12 cellular contexts compared by ENCODE assay signal in the genomic region with DNA sequence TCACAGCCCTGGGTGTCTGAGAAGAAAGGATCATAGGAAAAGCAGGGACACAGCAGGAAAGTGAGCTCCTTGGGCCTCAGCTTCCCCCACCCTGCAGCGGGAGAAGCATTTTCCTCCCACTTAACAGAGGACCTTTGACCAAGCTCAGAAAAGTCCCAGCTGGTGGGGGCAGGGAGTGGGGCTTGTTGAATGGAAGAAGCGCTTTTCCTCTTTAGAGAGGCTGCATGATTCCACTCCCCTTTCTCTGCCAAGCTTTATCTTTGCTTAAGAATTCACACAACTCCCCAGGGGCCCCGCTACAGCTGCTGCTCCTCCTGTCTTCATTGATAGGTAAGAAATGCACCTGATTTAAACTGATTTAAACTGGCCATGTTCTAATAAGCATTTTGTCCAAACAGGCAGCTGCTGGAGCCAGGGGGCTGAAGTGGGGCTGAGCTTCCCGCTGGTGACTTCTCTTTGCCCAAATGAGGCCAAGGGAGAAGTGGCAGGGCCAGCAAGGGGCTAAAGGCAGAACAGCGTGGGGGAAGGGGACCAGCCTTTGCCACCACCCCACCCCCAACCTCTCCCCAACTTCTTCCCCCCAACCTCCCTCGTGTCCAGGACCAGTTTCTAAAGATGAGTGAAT. TPM values are rescaled to one million over a fixed set of nuclear protein-coding genes. Genes with fewer than 3 reads are reported as not detected.
A peak's percentile ranks its signal among the peaks of the same experiment; 100 is the strongest.
DNase-seq lines count a peak whose midpoint lies in the region; ATAC-seq, FAIRE-seq and TF ChIP-seq lines count a peak whose summit lies in the region.
"Had no signal": no experiment of that assay in that cellular context is flagged by ENCODE, and none has a peak within 500 bp of the region (broad histone marks: within the 10 kb centered on the region; RNA-seq: fewer than 3 reads in every experiment).

No MANE protein-coding gene starts in this region.

- no peak overlapping the region for H3K23ac ChIP-seq in H1 (ENCODE audit: insufficient read length)

- H4K5ac ChIP-seq in H1 (ENCODE audit: insufficient read length, low read depth, low read length), result peak overlapping the region; percentile 88

- H3K14ac ChIP-seq in H1 (ENCODE audit: insufficient read length), result no peak overlapping the region

- H3K4me3 ChIP-seq in BLaER1 treated with 17β-estradiol and CSF1 and Interleukin-3, amounts not matched to agents 10 nM and 100 nM, result no peak overlapping the region
- peak overlapping the region; percentile 20 to 62 (median 49); a peak in 4 of 8 replicates for H3K4me3 ChIP-seq in H1 (ENCODE audit: extremely low read depth in 1 of 4, insufficient read depth in 2 of 4, low read depth in 3 of 4, low read length in 4 of 4)
- H3K4me3 ChIP-seq: prostate gland had no signal

- no peak; a peak in 1 of 3 replicates for TF ChIP-seq EP300 in H1 (IDR thresholded peaks at IDR 0.05; ENCODE audit: borderline replicate concordance in 1 of 2, low read depth in 2 of 2, low read length in 2 of 2)

- H3K18ac ChIP-seq in H1 (ENCODE audit: extremely low read depth, low read length), result peak overlapping the region; percentile 94

- H3K4me1 ChIP-seq in BLaER1 treated with 17β-estradiol and CSF1 and Interleukin-3, amounts not matched to agents 10 nM and 100 nM, result peaks cover 46 to 56% (median 51%) of the 10 kb centered on the region in 10 experiments
- peaks cover 6 to 54% (median 33%) of the 10 kb centered on the region in 4 experiments for H3K4me1 ChIP-seq in H1 (replicated peaks in 1 of 4; ENCODE audit: control insufficient read depth in 3 of 4, insufficient read depth in 4 of 4, low read length in 3 of 4)

- peak overlapping the region; percentile 32 for H2BK12ac ChIP-seq in H1 (ENCODE audit: low read depth, low read length)

- POLR2A ChIA-PET in H1 (lab: Charles Lee; ENCODE audit: partially characterized antibody), result interaction anchor here (0.6 to 1.6 kb wide), 18 partner anchors 9 to 223 kb away, joined by 3 to 4 read pairs (median 3); a partner anchor contains a TSS

- CTCF ChIA-PET in H1 (lab: Charles Lee; ENCODE audit: partially characterized antibody), result interaction anchor here (0.8 to 1.8 kb wide), 5 partner anchors 20 to 276 kb away, joined by 3 to 7 read pairs (median 4); no protein-coding TSS in a partner anchor

- no peak overlapping the region; the same call in 1 of the 2 replicates for H2AFZ ChIP-seq in H1 (ENCODE audit: low read length)

- TF ChIP-seq RAD21 in H1 (IDR thresholded peaks at IDR 0.05 in 1 of 2, conservative IDR thresholded peaks at IDR 0.05 in 1 of 2; ENCODE audit: low read depth in 2 of 2, low read length in 2 of 2), result no peak

- H3K27ac ChIP-seq in BLaER1 treated with 17β-estradiol and CSF1 and Interleukin-3, amounts not matched to agents 10 nM and 100 nM, result no peak overlapping the region
- H3K27ac ChIP-seq in H1 (ENCODE audit: low read depth, low read length), result peak overlapping the region; percentile 82
- H3K27ac ChIP-seq: prostate gland, VCaP had no signal

- peaks cover 0 to 66% (median 44%) of the 10 kb centered on the region in 11 experiments; a peak in 18 of 22 replicates for H4K20me1 ChIP-seq in BLaER1 treated with 17β-estradiol and CSF1 and Interleukin-3, amounts not matched to agents 10 nM and 100 nM
- H4K20me1 ChIP-seq in H1 (replicated peaks in 1 of 2; ENCODE audit: control insufficient read depth in 1 of 2, insufficient read depth in 2 of 2, low read length in 2 of 2), result peaks cover 0 to 4% of the 10 kb centered on the region in 2 experiments

- no peak overlapping the region for H4K8ac ChIP-seq in H1 (ENCODE audit: extremely low read depth, insufficient read depth, low read length)

- ATAC-seq in natural killer cell treated with Interleukin-12 subunit alpha and Interleukin-12 subunit beta and Interleukin-15 and Interleukin-18, amount 100 ng/mL, for 72 hours, result no peak

- peak overlapping the region; percentile 80; the same call in 1 of the 2 replicates for H2BK5ac ChIP-seq in H1 (ENCODE audit: low read depth, low read length)

- H3K27me3 Mint-ChIP-seq in natural killer cell treated with Interleukin-12 subunit alpha and Interleukin-12 subunit beta and Interleukin-15 and Interleukin-18, amount 100 ng/mL, for 72 hours, result peaks cover 41 to 46% of the 10 kb centered on the region in 2 donors

- peak overlapping the region; percentile 63 for H3K4ac ChIP-seq in H1 (replicated peaks; ENCODE audit: insufficient read length, low read depth, low read length)

- TF ChIP-seq POLR2A in H1 (IDR thresholded peaks at IDR 0.05; ENCODE audit: control extremely low read depth in 1 of 2, low read depth in 2 of 2, low read length in 2 of 2), result no peak; a peak in 1 of 3 replicates

- peaks cover 79 to 91% (median 87%) of the 10 kb centered on the region in 11 experiments for H3K27me3 ChIP-seq in BLaER1 treated with 17β-estradiol and CSF1 and Interleukin-3, amounts not matched to agents 10 nM and 100 nM
- H3K27me3 ChIP-seq in H1 (replicated peaks in 1 of 4; ENCODE audit: control insufficient read depth in 3 of 4, extremely low read depth in 1 of 4, insufficient read depth in 3 of 4, low read length in 3 of 4), result peaks cover 6 to 29% (median 20%) of the 10 kb centered on the region in 4 experiments

- peaks cover 3% of the 10 kb centered on the region for H3K79me1 ChIP-seq in H1 (ENCODE audit: low read depth, low read length)

- H3K4me2 ChIP-seq in BLaER1 treated with 17β-estradiol and CSF1 and Interleukin-3, amounts not matched to agents 10 nM and 100 nM, result peak overlapping the region in 6 of 11 experiments; percentile 1 to 35 (median 26); a peak in 6 of 22 replicates
- peak overlapping the region; percentile 89 to 96 for H3K4me2 ChIP-seq in H1 (ENCODE audit: insufficient read depth in 1 of 2, low read depth in 2 of 2, low read length in 2 of 2)

- H3K36me3 Mint-ChIP-seq in natural killer cell treated with Interleukin-12 subunit alpha and Interleukin-12 subunit beta and Interleukin-15 and Interleukin-18, amount 100 ng/mL, for 72 hours, result peaks cover 5% of the 10 kb centered on the region

- H3K9me3 Mint-ChIP-seq in natural killer cell treated with Interleukin-12 subunit alpha and Interleukin-12 subunit beta and Interleukin-15 and Interleukin-18, amount 100 ng/mL, for 72 hours, result no peaks in the 10 kb centered on the region

- FAIRE-seq in H1 (lab: Jason Lieb, UNC), result peak; percentile 71

- H3K9me3 ChIP-seq in BLaER1 treated with 17β-estradiol and CSF1 and Interleukin-3, amounts not matched to agents 10 nM and 100 nM (replicated peaks in 1 of 11), result no peaks in the 10 kb centered on the region
- no peaks in the 10 kb centered on the region for H3K9me3 ChIP-seq in H1 (ENCODE audit: insufficient read depth in 2 of 2, low read depth in 1 of 2, low read length in 1 of 2)
- H3K9me3 ChIP-seq: prostate gland had no signal

- H3K9ac ChIP-seq in BLaER1 treated with 17β-estradiol and CSF1 and Interleukin-3, amounts not matched to agents 10 nM and 100 nM, result no peak overlapping the region
- H3K9ac ChIP-seq in H1 (replicated peaks in 1 of 4; ENCODE audit: extremely low read depth in 1 of 4, low read depth in 3 of 4, low read length in 3 of 4), result peak overlapping the region in 2 of 4 experiments; percentile 21 to 24; a peak in 2 of 7 replicates

- H3K4me3 Mint-ChIP-seq in natural killer cell treated with Interleukin-12 subunit alpha and Interleukin-12 subunit beta and Interleukin-15 and Interleukin-18, amount 100 ng/mL, for 72 hours, result peak overlapping the region; percentile 38

- H2AK5ac ChIP-seq in H1 (ENCODE audit: low read depth, low read length), result no peak overlapping the region

- peaks cover 22% of the 10 kb centered on the region for H3K23me2 ChIP-seq in H1 (ENCODE audit: low read depth, low read length)

- no peaks in the 10 kb centered on the region for H3K36me3 ChIP-seq in BLaER1 treated with 17β-estradiol and CSF1 and Interleukin-3, amounts not matched to agents 10 nM and 100 nM
- 0 out of 8 replicates have a peak, but pooled peaks cover 0 to 3% (median 0%) of the 10 kb centered on the region in 4 experiments for H3K36me3 ChIP-seq in H1 (ENCODE audit: control insufficient read depth in 2 of 4, insufficient read depth in 4 of 4, low read length in 3 of 4)
- H3K36me3 ChIP-seq: prostate gland had no signal

- H4K91ac ChIP-seq in H1 (replicated peaks; ENCODE audit: insufficient read length, low read length), result peak overlapping the region; percentile 82

- H3K27ac Mint-ChIP-seq in natural killer cell treated with Interleukin-12 subunit alpha and Interleukin-12 subunit beta and Interleukin-15 and Interleukin-18, amount 100 ng/mL, for 72 hours, result no peak overlapping the region

- peak overlapping the region; percentile 51; the same call in 1 of the 2 replicates for H2BK15ac ChIP-seq in H1 (ENCODE audit: low read length)

- H2BK20ac ChIP-seq in H1 (ENCODE audit: low read length), result peak overlapping the region; percentile 99

- DNase-seq in NCI-H2227 (lab: John Stamatoyannopoulos, UW; ENCODE audit: unreplicated experiment), result peak; percentile 92
- DNase-seq in H1 (ENCODE audit: low read depth in 1 of 2, low spot score in 2 of 2), result peak; percentile 39 to 70
- no peak for DNase-seq in natural killer cell treated with Interleukin-12 subunit alpha and Interleukin-12 subunit beta and Interleukin-15 and Interleukin-18, amount 100 ng/mL, for 72 hours (ENCODE audit: low spot score)
- no peak for DNase-seq in stimulated activated naive CD4-positive, alpha-beta T cell (lab: John Stamatoyannopoulos, UW)
- DNase-seq in HCEC 1CT, result no peak
- no peak for DNase-seq in ureter (ENCODE audit: low spot score)
- no peak for DNase-seq in NCI-H2029 treated with DMSO at 0.1 percent for 48 hours (lab: John Stamatoyannopoulos, UW)
- DNase-seq: NCI-H345, SHP77 had no signal

- H3K56ac ChIP-seq in H1 (replicated peaks; ENCODE audit: insufficient read length, low read depth, low read length), result peak overlapping the region; percentile 25

- H2BK120ac ChIP-seq in H1 (replicated peaks; ENCODE audit: low read depth, low read length), result peak overlapping the region; percentile 27

- 8% methylated on average over 6 of the region's 6 CpGs; no CpG with 5 or more reads in 1 of the 2 experiments for WGBS in H1 (ENCODE audit: extremely low coverage in 1 of 2, insufficient coverage in 1 of 2, insufficient read length in 1 of 2, insufficient replicate concordance in 2 of 2, low coverage in 1 of 2, low lambda C conversion rate in 2 of 2, missing lambda C conversion rate in 1 of 2), 2 experiments

- peaks cover 0 to 10% of the 10 kb centered on the region in 2 experiments; a peak in 2 of 4 replicates for H3K79me2 ChIP-seq in H1 (ENCODE audit: control insufficient read depth in 1 of 2, insufficient read depth in 2 of 2, low read length in 2 of 2)

- peaks cover 7 to 11% of the 10 kb centered on the region in 2 donors for H3K4me1 Mint-ChIP-seq in natural killer cell treated with Interleukin-12 subunit alpha and Interleukin-12 subunit beta and Interleukin-15 and Interleukin-18, amount 100 ng/mL, for 72 hours (ENCODE audit: low read depth in 2 of 2)

- no peak for TF ChIP-seq CTCF in H1 (IDR thresholded peaks at IDR 0.05; ENCODE audit: control extremely low read depth in 1 of 3, insufficient read depth in 1 of 3, low read depth in 1 of 3, low read length in 3 of 3)

RNA-seq across cellular contexts. Expression of a gene that starts 1.7 kb away (rescaled TPM):
- 14.8 and 15.9 TPM in 2 replicates for total RNA-seq in H1 (2021; fragmentation: NEBNext Ultra II Directional; extraction: Animal tissue kit (Norgen Biotek cat#: 25700))
- 25.6 and 33.7 TPM in 2 replicates for polyA plus RNA-seq in H1 (2011; rRNA removed)
- 34.9 TPM for polyA plus RNA-seq in H1 (2011; cell fraction: cytosol; rRNA removed)
- 176 TPM for polyA plus RNA-seq in H1 (2011; cell fraction: nucleus; rRNA removed)
- polyA plus RNA-seq in H1 (2012, experiment 1 of 2), result 23.8 to 37.0 TPM (median 27.7 TPM) in 4 replicates
- polyA plus RNA-seq in H1 (2012, experiment 2 of 2), result 10.2 TPM
- polyA plus RNA-seq in H1 (2013, experiment 1 of 2), result 4.1 TPM
- polyA plus RNA-seq in H1 (2013, experiment 2 of 2), result 3.1 TPM
- 22.0 and 24.4 TPM in 2 replicates for polyA minus RNA-seq in H1 (2011; rRNA and poly(A)+ RNA removed)
- 22.1 TPM for polyA minus RNA-seq in H1 (2011; cell fraction: cytosol; rRNA and poly(A)+ RNA removed)
- 58.7 TPM for polyA minus RNA-seq in H1 (2011; cell fraction: nucleus; rRNA and poly(A)+ RNA removed)
- under 1 TPM; 0.17 to 0.47 TPM for total RNA-seq in natural killer cell treated with Interleukin-12 subunit alpha and Interleukin-12 subunit beta and Interleukin-15 and Interleukin-18, amount 100 ng/mL, for 72 hours
- 6.7 TPM for total RNA-seq in ureter

Comparison
In these comparisons a context has a peak if more than half of its experiments do, and no peak if none do; other contexts are left out.
1. H3K4me3 ChIP-seq: peak in H1 (4 of 4); none in BLaER1 treated with 17β-estradiol and CSF1 and Interleukin-3, amounts not matched to agents 10 nM and 100 nM (0 of 10).
2. DNase-seq: peak in NCI-H2227 (single experiment) and H1 (2 of 2); none in natural killer cell treated with Interleukin-12 subunit alpha and Interleukin-12 subunit beta and Interleukin-15 and Interleukin-18, amount 100 ng/mL, for 72 hours (single experiment), stimulated activated naive CD4-positive, alpha-beta T cell (0 of 6), HCEC 1CT (single experiment), ureter (single experiment) and NCI-H2029 treated with DMSO at 0.1 percent for 48 hours (single experiment).